ENCODE assay signal across 9 cellular contexts in genomic region chr2:237500681-237501424, GRCh38.
DNase-seq lines count a peak whose midpoint lies in the region; ATAC-seq lines count a peak whose summit lies in the region.
"Had no signal": no experiment of that assay in that cellular context is flagged by ENCODE, and none has a peak within 500 bp of the region (broad histone marks: within the 10 kb centered on the region; RNA-seq: fewer than 3 reads in every experiment).

No MANE protein-coding gene starts in this region.

- ATAC-seq in HG03469 (IDR thresholded peaks at IDR 0.05; ENCODE audit: unreplicated experiment) (no peak), GM19397 (IDR thresholded peaks at IDR 0.05; ENCODE audit: unreplicated experiment) (no peak)

- peak; percentile 91 for DNase-seq in AG08396 (ENCODE audit: low spot score)
- DNase-seq in HPDE6-E6E7 (ENCODE audit: extremely low spot score) = peak; percentile 82
- DNase-seq in amniotic epithelial cell (ENCODE audit: low read depth) = peak; percentile 98
- DNase-seq in kidney tubule cell (ENCODE audit: low spot score) = peak; percentile 99
- DNase-seq in C1 segment of cervical spinal cord (lab: John Stamatoyannopoulos, UW) = no peak
- DNase-seq in NCI-H446 (lab: John Stamatoyannopoulos, UW) = no peak
- DNase-seq: testis had no signal

Comparison
In these comparisons a context has a peak if more than half of its experiments do, and no peak if none do; other contexts are left out.
1. DNase-seq: peak in AG08396 (single experiment), HPDE6-E6E7 (single experiment), amniotic epithelial cell (single experiment) and kidney tubule cell (single experiment); none in C1 segment of cervical spinal cord (0 of 14) and NCI-H446 (0 of 2).